In the genomic region with DNA sequence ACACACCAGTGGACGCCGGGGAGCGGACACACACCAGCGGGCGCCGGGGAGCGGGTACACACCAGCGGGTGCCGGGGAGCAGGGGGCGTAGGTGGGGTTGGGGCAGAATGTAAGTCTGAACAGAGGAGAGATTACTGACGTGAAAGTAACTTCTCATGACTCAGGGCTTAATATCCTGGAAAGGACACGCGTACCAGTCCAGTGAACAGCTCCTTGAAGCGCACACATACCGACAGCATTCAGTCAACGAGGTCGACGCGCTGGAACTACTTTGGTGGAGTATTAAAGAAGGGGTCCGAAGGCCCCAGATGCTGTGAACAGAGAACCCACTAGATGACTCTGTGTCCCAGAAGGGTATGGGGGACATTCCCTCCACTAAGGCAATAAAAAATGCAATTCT, we compare ENCODE assay signal across 31 cellular contexts.
"Had no signal": no experiment of that assay in that cellular context is flagged by ENCODE, and none has a peak within 500 bp of the region (broad histone marks: within the 10 kb centered on the region; RNA-seq: fewer than 3 reads in every experiment).

No MANE protein-coding gene starts in this region.

- H3K4me1 ChIP-seq: ascending aorta, body of pancreas, breast epithelium had no signal

- DNase-seq: activated B cell treated with CpG ODN at 0.5 μM for 24 hours; activated CD4-positive, alpha-beta memory T cell treated with anti-CD3 and anti-CD28 coated beads for 36 hours; activated CD4-positive, alpha-beta T cell treated with anti-CD3 and anti-CD28 coated beads for 4 hours; activated CD4-positive, alpha-beta T cell treated with anti-CD3 and anti-CD28 coated beads, Interleukin-2, amount 10 ng/mL, durations not matched to agents 24 days and 14 days; activated CD4-positive, alpha-beta T cell treated with anti-CD3 and anti-CD28 coated beads, Interleukin-2, amount 50 U/mL, for 1 hour; activated CD4-positive, alpha-beta T cell treated with anti-CD3 and anti-CD28 coated beads, Interleukin-2, amount 50 U/mL, for 4 hours; activated CD4-positive, CD25-positive, alpha-beta regulatory T cell treated with anti-CD3 and anti-CD28 coated beads, Interleukin-2, amount 50 U/mL, for 72 hours; activated CD8-positive, alpha-beta memory T cell treated with anti-CD3 and anti-CD28 coated beads, Interleukin-2, amount 50 U/mL, for 4 hours; activated CD8-positive, alpha-beta T cell treated with anti-CD3 and anti-CD28 coated beads for 36 hours; activated effector memory CD4-positive, alpha-beta T cell treated with Interleukin-2 at 50 U/mL for 16 hours; activated gamma-delta T cell; activated naive CD4-positive, alpha-beta T cell treated with anti-CD3 and anti-CD28 coated beads, Interleukin-2, amount 10 ng/mL, durations not matched to agents 7 days and 5 days; activated naive CD4-positive, alpha-beta T cell treated with Interleukin-2 at 50 U/mL for 16 hours; activated naive CD8-positive, alpha-beta T cell treated with anti-CD3 and anti-CD28 coated beads, Interleukin-2, amount 10 ng/mL, durations not matched to agents 7 days and 5 days; activated naive CD8-positive, alpha-beta T cell treated with anti-CD3 and anti-CD28 coated beads, Interleukin-2, amount 50 U/mL, for 24 hours; activated T-cell treated with anti-CD3 and anti-CD28 coated beads for 4 hours; activated T-cell treated with anti-CD3 and anti-CD28 coated beads, Interleukin-2, amount 50 U/mL, for 1 hour; activated T-cell treated with anti-CD3 and anti-CD28 coated beads, Interleukin-2, amount 50 U/mL, for 4 hours; activated T-cell treated with anti-CD3 and anti-CD28 coated beads, Interleukin-2, amount 50 U/mL, for 72 hours; amygdala; anterior cingulate cortex; body of pancreas; brain microvascular endothelial cell; central memory CD4-positive, alpha-beta T cell; T-helper 1 cell; T-helper 2 cell; T-helper 9 cell had no signal

- FAIRE-seq: TTC549 had no signal

- H3K9me3 ChIP-seq: ascending aorta, body of pancreas, breast epithelium had no signal

- H3K27ac ChIP-seq: ascending aorta, body of pancreas, brain microvascular endothelial cell, breast epithelium, VCaP had no signal

- H3K27me3 ChIP-seq: ascending aorta, body of pancreas, brain microvascular endothelial cell had no signal

- H3K4me3 ChIP-seq: ascending aorta, body of pancreas, breast epithelium had no signal

- H3K36me3 ChIP-seq: ascending aorta, brain microvascular endothelial cell, breast epithelium had no signal
